ENCODE assay signal across 11 cellular contexts in genomic region chr10:86259901-86260562, GRCh38.
"Had no signal": no experiment of that assay in that cellular context is flagged by ENCODE, and none has a peak within 500 bp of the region (broad histone marks: within the 10 kb centered on the region; RNA-seq: fewer than 3 reads in every experiment).

No MANE protein-coding gene starts in this region.

- H3K27ac ChIP-seq: adrenal gland, foreskin keratinocyte, hepatocyte, left lung, SK-N-MC, suprapubic skin, upper lobe of right lung had no signal

- H3K36me3 ChIP-seq: adrenal gland, left lung, suprapubic skin, upper lobe of right lung had no signal

- H3K4me2 ChIP-seq: hepatocyte had no signal

- H3K79me2 ChIP-seq: hepatocyte had no signal

- H3K4me1 ChIP-seq: foreskin keratinocyte, upper lobe of right lung had no signal

- H3K4me3 ChIP-seq: adrenal gland, hepatocyte, left lung, SK-N-MC, suprapubic skin, upper lobe of right lung had no signal

- DNase-seq: activated CD4-positive, alpha-beta T cell treated with anti-CD3 and anti-CD28 coated beads, Interleukin-2, amount 10 ng/mL, durations not matched to agents 7 days and 5 days; activated CD4-positive, CD25-positive, alpha-beta regulatory T cell; activated gamma-delta T cell treated with Interleukin-2 at 50 U/mL for 16 hours; foreskin keratinocyte; left lung; stimulated activated naive CD8-positive, alpha-beta T cell treated with anti-CD3 and anti-CD28 coated beads, Interleukin-15, Interleukin-2, amounts not matched to agents 100 U/mL and 50 U/mL, for 24 hours had no signal

- H3K9me3 ChIP-seq: adrenal gland, left lung, suprapubic skin, upper lobe of right lung had no signal

- H2AFZ ChIP-seq: hepatocyte had no signal
